ENCODE assay signal across 19 cellular contexts in the genomic region with DNA sequence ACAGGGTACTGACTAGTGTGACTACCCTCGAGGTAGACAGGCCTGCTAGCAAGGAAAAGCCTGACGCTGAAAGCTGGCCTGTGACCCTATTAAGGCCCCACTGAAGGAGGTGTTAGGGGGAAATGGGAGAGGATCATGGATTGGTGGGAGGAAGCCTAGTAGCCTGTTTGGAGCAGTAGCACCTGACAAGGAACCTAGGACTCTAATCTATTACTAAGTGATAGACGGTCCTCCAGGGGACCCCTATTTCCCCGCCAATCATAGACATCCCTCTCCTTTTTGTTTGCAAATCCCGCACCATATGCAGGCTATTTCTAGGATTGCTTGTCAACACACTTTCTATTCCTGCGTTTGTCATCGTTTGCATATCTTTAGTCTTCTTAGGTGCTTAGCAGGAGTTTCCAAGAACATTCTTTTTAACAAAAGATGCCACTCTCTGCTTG.
"Had no signal": no experiment of that assay in that cellular context is flagged by ENCODE, and none has a peak within 500 bp of the region (broad histone marks: within the 10 kb centered on the region; RNA-seq: fewer than 3 reads in every experiment).

No MANE protein-coding gene starts in this region.

- DNase-seq: activated CD4-positive, alpha-beta T cell treated with anti-CD3 and anti-CD28 coated beads for 48 hours; activated CD8-positive, alpha-beta T cell treated with anti-CD3 and anti-CD28 coated beads, Interleukin-2, amount 10 ng/mL, durations not matched to agents 7 days and 5 days; activated naive CD4-positive, alpha-beta T cell; aorta; esophagus squamous epithelium; foreskin fibroblast; glutamatergic neuron; kidney glomerular epithelial cell; small intestine; stimulated activated CD4-positive, alpha-beta T cell treated with anti-CD3 and anti-CD28 coated beads, Interleukin-2, amount 100 ng/mL, for 24 hours; stimulated activated naive CD4-positive, alpha-beta T cell; substantia nigra; T-cell; transverse colon; WERI-Rb-1 had no signal

- ATAC-seq: activated CD8-positive, alpha-beta T cell treated with anti-CD3 and anti-CD28 coated beads, Interleukin-2, amount 10 ng/mL, durations not matched to agents 7 days and 5 days; T-cell had no signal

- H3K36me3 Mint-ChIP-seq: mesothelial cell of epicardium, T-cell had no signal

- H3K4me1 Mint-ChIP-seq: mesothelial cell of epicardium, T-cell had no signal

- H3K27ac Mint-ChIP-seq: activated CD8-positive, alpha-beta T cell treated with anti-CD3 and anti-CD28 coated beads, Interleukin-2, amount 10 ng/mL, durations not matched to agents 7 days and 5 days; activated T-helper 1 cell treated with anti-CD3 and anti-CD28 coated beads, Interleukin-12 subunit alpha, Interleukin-12 subunit beta, Interleukin-2, Interleukin-4 antibody, amounts not matched to agents 30 ng/mL and 10 ng/mL and 1 ng/mL, durations not matched to agents 14 hours and 24 hours and 36 hours; mesothelial cell of epicardium; T-cell had no signal

- H3K36me3 ChIP-seq: esophagus squamous epithelium, neutrophil, right atrium auricular region, transverse colon, WERI-Rb-1 had no signal

- H3K9me3 Mint-ChIP-seq: activated T-helper 1 cell treated with anti-CD3 and anti-CD28 coated beads, Interleukin-12 subunit alpha, Interleukin-12 subunit beta, Interleukin-2, Interleukin-4 antibody, amounts not matched to agents 30 ng/mL and 10 ng/mL and 1 ng/mL, durations not matched to agents 14 hours and 24 hours and 36 hours had no signal

- H3K4me1 ChIP-seq: esophagus squamous epithelium, right atrium auricular region, transverse colon had no signal

- H3K27ac ChIP-seq: esophagus squamous epithelium, neutrophil, right atrium auricular region, transverse colon, WERI-Rb-1 had no signal

- H3K27me3 ChIP-seq: esophagus squamous epithelium, neutrophil, right atrium auricular region, transverse colon had no signal

- H3K4me3 Mint-ChIP-seq: activated CD8-positive, alpha-beta T cell treated with anti-CD3 and anti-CD28 coated beads, Interleukin-2, amount 10 ng/mL, durations not matched to agents 7 days and 5 days; activated T-helper 1 cell treated with anti-CD3 and anti-CD28 coated beads, Interleukin-12 subunit alpha, Interleukin-12 subunit beta, Interleukin-2, Interleukin-4 antibody, amounts not matched to agents 30 ng/mL and 10 ng/mL and 1 ng/mL, durations not matched to agents 14 hours and 24 hours and 36 hours; mesothelial cell of epicardium; T-cell had no signal

- H3K4me3 ChIP-seq: esophagus squamous epithelium, right atrium auricular region, transverse colon had no signal

- H3K9me3 ChIP-seq: esophagus squamous epithelium, neutrophil, right atrium auricular region, transverse colon had no signal

- H3K27me3 Mint-ChIP-seq: T-cell had no signal
